ENCODE assay signal across 32 cellular contexts in genomic region chr22:27760474-27760873, GRCh38.
"Had no signal": no experiment of that assay in that cellular context is flagged by ENCODE, and none has a peak within 500 bp of the region (broad histone marks: within the 10 kb centered on the region; RNA-seq: fewer than 3 reads in every experiment).

No MANE protein-coding gene starts in this region.

- H3K27me3 Mint-ChIP-seq: activated CD4-positive, alpha-beta T cell treated with anti-CD3 and anti-CD28 coated beads, Interleukin-2, amount 10 ng/mL, durations not matched to agents 24 days and 14 days; activated CD8-positive, alpha-beta T cell treated with anti-CD3 and anti-CD28 coated beads for 36 hours had no signal

- H3K9me3 ChIP-seq: adrenal gland, body of pancreas, MG63, Peyer's patch had no signal

- H3K27ac ChIP-seq: adrenal gland, body of pancreas, Peyer's patch had no signal

- H3K36me3 Mint-ChIP-seq: activated naive CD4-positive, alpha-beta T cell treated with anti-CD3 and anti-CD28 coated beads, Interleukin-2, amount 50 U/mL, for 72 hours had no signal

- ATAC-seq: activated CD8-positive, alpha-beta T cell treated with anti-CD3 and anti-CD28 coated beads for 36 hours; activated naive CD4-positive, alpha-beta T cell treated with anti-CD3 and anti-CD28 coated beads, Interleukin-2, amount 50 U/mL, for 72 hours; body of pancreas; PC-3 had no signal

- H3K27me3 ChIP-seq: adrenal gland, body of pancreas, MG63, Peyer's patch had no signal

- H3K4me3 Mint-ChIP-seq: activated CD4-positive, alpha-beta T cell treated with anti-CD3 and anti-CD28 coated beads, Interleukin-2, amount 10 ng/mL, durations not matched to agents 24 days and 14 days; activated CD8-positive, alpha-beta T cell treated with anti-CD3 and anti-CD28 coated beads for 36 hours; activated naive CD4-positive, alpha-beta T cell treated with anti-CD3 and anti-CD28 coated beads for 36 hours; activated T-cell treated with anti-CD3 and anti-CD28 coated beads, Interleukin-2, amount 50 U/mL, for 24 hours; activated T-helper 1 cell treated with anti-CD3 and anti-CD28 coated beads, Interleukin-12 subunit alpha, Interleukin-12 subunit beta, Interleukin-2, Interleukin-4 antibody, amounts not matched to agents 30 ng/mL and 10 ng/mL and 1 ng/mL, durations not matched to agents 14 hours and 24 hours and 36 hours; T-helper 1 cell treated with Interleukin-12 subunit alpha and Interleukin-12 subunit beta and Interleukin-4 antibody, amounts not matched to agents 30 μg/mL and 1 μg/mL, for 36 hours; T-helper 2 cell treated with Interferon-gamma antibody and Interleukin-4, amounts not matched to agents 5 μg/mL and 100 μg/mL, for 36 hours had no signal

- FAIRE-seq: astrocyte, TTC549 had no signal

- H3K4me1 Mint-ChIP-seq: activated CD4-positive, alpha-beta T cell treated with anti-CD3 and anti-CD28 coated beads, Interleukin-2, amount 10 ng/mL, durations not matched to agents 24 days and 14 days had no signal

- H3K36me3 ChIP-seq: adrenal gland, MG63, Peyer's patch had no signal

- H3K4me3 ChIP-seq: adrenal gland, body of pancreas, MG63, Peyer's patch had no signal

- H3K9me3 Mint-ChIP-seq: activated CD4-positive, alpha-beta T cell treated with anti-CD3 and anti-CD28 coated beads, Interleukin-2, amount 10 ng/mL, durations not matched to agents 24 days and 14 days; activated CD8-positive, alpha-beta T cell treated with anti-CD3 and anti-CD28 coated beads for 36 hours; activated naive CD4-positive, alpha-beta T cell treated with anti-CD3 and anti-CD28 coated beads for 36 hours; activated naive CD4-positive, alpha-beta T cell treated with anti-CD3 and anti-CD28 coated beads, Interleukin-2, amount 50 U/mL, for 72 hours; activated T-cell treated with anti-CD3 and anti-CD28 coated beads, Interleukin-2, amount 50 U/mL, for 24 hours; activated T-helper 1 cell treated with anti-CD3 and anti-CD28 coated beads, Interleukin-12 subunit alpha, Interleukin-12 subunit beta, Interleukin-2, Interleukin-4 antibody, amounts not matched to agents 30 ng/mL and 10 ng/mL and 1 ng/mL, durations not matched to agents 14 hours and 24 hours and 36 hours; T-helper 1 cell treated with Interleukin-12 subunit alpha and Interleukin-12 subunit beta and Interleukin-4 antibody, amounts not matched to agents 30 μg/mL and 1 μg/mL, for 36 hours; T-helper 2 cell treated with Interferon-gamma antibody and Interleukin-4, amounts not matched to agents 5 μg/mL and 100 μg/mL, for 36 hours had no signal

- H3K27ac Mint-ChIP-seq: activated CD4-positive, alpha-beta T cell treated with anti-CD3 and anti-CD28 coated beads, Interleukin-2, amount 10 ng/mL, durations not matched to agents 24 days and 14 days; activated CD8-positive, alpha-beta T cell treated with anti-CD3 and anti-CD28 coated beads for 36 hours; activated naive CD4-positive, alpha-beta T cell treated with anti-CD3 and anti-CD28 coated beads for 36 hours; activated naive CD4-positive, alpha-beta T cell treated with anti-CD3 and anti-CD28 coated beads, Interleukin-2, amount 50 U/mL, for 72 hours; activated T-cell treated with anti-CD3 and anti-CD28 coated beads, Interleukin-2, amount 50 U/mL, for 24 hours; activated T-helper 1 cell treated with anti-CD3 and anti-CD28 coated beads, Interleukin-12 subunit alpha, Interleukin-12 subunit beta, Interleukin-2, Interleukin-4 antibody, amounts not matched to agents 30 ng/mL and 10 ng/mL and 1 ng/mL, durations not matched to agents 14 hours and 24 hours and 36 hours; T-helper 1 cell treated with Interleukin-12 subunit alpha and Interleukin-12 subunit beta and Interleukin-4 antibody, amounts not matched to agents 30 μg/mL and 1 μg/mL, for 36 hours; T-helper 2 cell treated with Interferon-gamma antibody and Interleukin-4, amounts not matched to agents 5 μg/mL and 100 μg/mL, for 36 hours had no signal

- DNase-seq: activated CD4-positive, alpha-beta T cell treated with anti-CD3 and anti-CD28 coated beads, Interleukin-2, amount 10 ng/mL, durations not matched to agents 24 days and 14 days; activated CD4-positive, alpha-beta T cell treated with anti-CD3 and anti-CD28 coated beads, Interleukin-2, amount 50 U/mL, for 4 hours; activated CD8-positive, alpha-beta T cell treated with anti-CD3 and anti-CD28 coated beads for 36 hours; activated gamma-delta T cell treated with Interleukin-2 at 50 U/mL for 16 hours; activated naive CD4-positive, alpha-beta T cell treated with anti-CD3 and anti-CD28 coated beads for 36 hours; activated T-cell treated with anti-CD3 and anti-CD28 coated beads, Interleukin-2, amount 50 U/mL, for 24 hours; adrenal gland; body of pancreas; caudate nucleus; cerebellar nuclear complex; Kasumi-1; KG1; MG63; NCI-H1048; NCI-H1105 treated with DMSO at 0.1 percent for 48 hours; NCI-H1436; NCI-H1694; NCI-H2029; NCI-H2171; NCI-H510A; NCI-H526; NCI-H748 treated with DMSO at 0.1 percent for 48 hours; NK-92 treated with Interleukin-12 subunit alpha and Interleukin-12 subunit beta, amount 100 ng/mL, for 24 hours; PC-3; Peyer's patch; Right ventricle myocardium superior had no signal

- H3K4me1 ChIP-seq: adrenal gland, body of pancreas, Peyer's patch had no signal
